In the genomic region with DNA sequence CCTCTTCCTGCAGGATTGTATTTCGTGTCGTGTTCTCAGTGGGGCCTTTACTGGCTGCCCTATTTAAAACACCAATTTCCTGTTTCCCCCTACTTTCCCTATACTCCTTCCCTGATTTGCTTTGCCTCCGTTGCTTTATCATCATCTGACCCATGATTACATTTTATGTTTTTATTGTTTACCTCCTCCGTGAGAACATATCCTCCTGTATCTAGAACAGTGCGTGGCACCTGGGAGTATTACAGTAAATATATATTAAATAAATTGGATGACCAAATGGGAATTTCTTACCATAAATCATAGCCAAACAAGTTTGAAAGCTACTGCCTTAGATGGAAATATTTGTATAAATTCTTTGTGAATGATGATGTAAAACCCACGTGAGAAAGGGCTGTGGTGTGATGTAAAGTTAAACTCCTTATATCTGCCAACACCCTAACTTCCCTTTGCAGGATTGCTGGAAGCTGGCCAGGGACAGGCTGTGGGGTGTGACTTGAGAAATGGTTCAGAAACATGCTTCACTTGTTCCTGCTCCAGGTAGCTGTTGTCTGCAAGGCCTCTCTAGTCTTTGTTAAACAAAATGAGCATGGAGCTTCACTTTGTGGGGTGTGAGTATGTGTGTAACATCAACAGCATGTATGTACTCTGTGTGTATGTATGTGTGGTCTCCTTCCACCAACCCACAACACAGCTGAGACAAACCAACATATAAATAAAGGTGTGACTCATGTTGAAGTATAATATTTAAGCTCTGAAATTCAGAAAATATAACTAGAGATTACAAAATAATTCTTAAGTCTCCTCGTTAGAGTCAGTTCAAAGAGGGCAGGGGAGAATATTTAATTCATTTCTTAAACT, we compare ENCODE assay signal across 11 cellular contexts. TPM values are rescaled to one million over a fixed set of nuclear protein-coding genes. Genes with fewer than 3 reads are reported as not detected.
DNase-seq lines count a peak whose midpoint lies in the region; ATAC-seq and TF ChIP-seq lines count a peak whose summit lies in the region.
"Had no signal": no experiment of that assay in that cellular context is flagged by ENCODE, and none has a peak within 500 bp of the region (broad histone marks: within the 10 kb centered on the region; RNA-seq: fewer than 3 reads in every experiment).

No MANE protein-coding gene starts in this region.

- H3K27ac ChIP-seq in RWPE1 (no peak overlapping the region), mesendoderm (ENCODE audit: low read depth, low read length) (no peak overlapping the region)

- no peak overlapping the region for H2BK120ac ChIP-seq in mesendoderm (ENCODE audit: low read depth, low read length)

- H2BK15ac ChIP-seq in mesendoderm (replicated peaks; ENCODE audit: low read depth): no peak overlapping the region

- no peak overlapping the region for H3K23ac ChIP-seq in mesendoderm (ENCODE audit: low read length)

- no peak overlapping the region for H3K4me3 ChIP-seq in mesendoderm (ENCODE audit: low read length)

- H4K5ac ChIP-seq in mesendoderm (ENCODE audit: low read length): no peak overlapping the region

- H3K4me1 ChIP-seq in mesendoderm (ENCODE audit: control insufficient read depth, low read depth, low read length): no peaks in the 10 kb centered on the region

- no peak for ATAC-seq in GM18517 (IDR thresholded peaks at IDR 0.05; ENCODE audit: unreplicated experiment)
- no peak for ATAC-seq in HG02885 (IDR thresholded peaks at IDR 0.05; ENCODE audit: poor library complexity, unreplicated experiment)

- H4K8ac ChIP-seq in mesendoderm (ENCODE audit: low read depth, low read length): no peak overlapping the region

- H3K18ac ChIP-seq in mesendoderm (ENCODE audit: low read length): no peak overlapping the region

- peak; percentile 43 for DNase-seq in EL
- peak; percentile 9 for DNase-seq in RWPE1 (ENCODE audit: low spot score)
- DNase-seq in fibroblast of gingiva (ENCODE audit: low read depth): peak; percentile 24
- DNase-seq in mucosa of gallbladder (ENCODE audit: low spot score): peak; percentile 28
- DNase-seq in iPS-NIHi11 (ENCODE audit: low spot score): no peak
- no peak for DNase-seq in mesendoderm
- DNase-seq: CD4-positive, CD25-positive, alpha-beta regulatory T cell; central memory CD4-positive, alpha-beta T cell; NCI-H146 had no signal

- TF ChIP-seq CTCF in RWPE1 (conservative IDR thresholded peaks at IDR 0.05; ENCODE audit: low read depth): no peak

- no peaks in the 10 kb centered on the region for H3K79me2 ChIP-seq in mesendoderm (ENCODE audit: control insufficient read depth, insufficient read depth, low read length)

- POLR2A ChIA-PET in RWPE1 (lab: Yijun Ruan, JAX; ENCODE audit: low non-redundant PET): no interaction called here

- H3K9ac ChIP-seq in mesendoderm (ENCODE audit: low read length): no peak overlapping the region

- no peaks in the 10 kb centered on the region for H3K79me1 ChIP-seq in mesendoderm (ENCODE audit: low read length)

- H3K4me2 ChIP-seq in mesendoderm (ENCODE audit: low read length): no peak overlapping the region

- H2AK5ac ChIP-seq in mesendoderm (ENCODE audit: low read length): no peak overlapping the region

- H3K27me3 ChIP-seq in mesendoderm (ENCODE audit: insufficient read depth, low read length, poor library complexity): no peaks in the 10 kb centered on the region

- WGBS in mesendoderm (ENCODE audit: extremely low coverage, insufficient coverage, low lambda C conversion rate): no CpG with 5 or more reads among the region's 7 CpGs

- no peak overlapping the region for H3K4ac ChIP-seq in mesendoderm (ENCODE audit: low read depth, low read length)

- H2BK5ac ChIP-seq in mesendoderm (ENCODE audit: low read length): no peak overlapping the region

- CTCF ChIA-PET in RWPE1 (lab: Yijun Ruan, JAX): no interaction called here

- H3K56ac ChIP-seq in mesendoderm (ENCODE audit: low read length): no peak overlapping the region

- no peaks in the 10 kb centered on the region for H3K36me3 ChIP-seq in mesendoderm (ENCODE audit: control insufficient read depth, insufficient read depth, low read length)

RNA-seq across cellular contexts. Expression of gene LHCGR, which starts 40.3 kb away (rescaled TPM):
- total RNA-seq in mucosa of gallbladder: 0.32 TPM
- polyA plus RNA-seq in mesendoderm (2013, experiment 1 of 2): 0.08 TPM
- polyA plus RNA-seq in mesendoderm (2013, experiment 2 of 2): 0.13 TPM
- total RNA-seq: CD4-positive, CD25-positive, alpha-beta regulatory T cell had no signal
- polyA plus RNA-seq: CD4-positive, CD25-positive, alpha-beta regulatory T cell had no signal

Comparison
In these comparisons a context has a peak if more than half of its experiments do, and no peak if none do; other contexts are left out.
1. DNase-seq: peak in EL (single experiment), RWPE1 (single experiment), fibroblast of gingiva (single experiment) and mucosa of gallbladder (single experiment); none in iPS-NIHi11 (single experiment) and mesendoderm (single experiment).